ENCODE assay signal across 8 cellular contexts in the genomic region with DNA sequence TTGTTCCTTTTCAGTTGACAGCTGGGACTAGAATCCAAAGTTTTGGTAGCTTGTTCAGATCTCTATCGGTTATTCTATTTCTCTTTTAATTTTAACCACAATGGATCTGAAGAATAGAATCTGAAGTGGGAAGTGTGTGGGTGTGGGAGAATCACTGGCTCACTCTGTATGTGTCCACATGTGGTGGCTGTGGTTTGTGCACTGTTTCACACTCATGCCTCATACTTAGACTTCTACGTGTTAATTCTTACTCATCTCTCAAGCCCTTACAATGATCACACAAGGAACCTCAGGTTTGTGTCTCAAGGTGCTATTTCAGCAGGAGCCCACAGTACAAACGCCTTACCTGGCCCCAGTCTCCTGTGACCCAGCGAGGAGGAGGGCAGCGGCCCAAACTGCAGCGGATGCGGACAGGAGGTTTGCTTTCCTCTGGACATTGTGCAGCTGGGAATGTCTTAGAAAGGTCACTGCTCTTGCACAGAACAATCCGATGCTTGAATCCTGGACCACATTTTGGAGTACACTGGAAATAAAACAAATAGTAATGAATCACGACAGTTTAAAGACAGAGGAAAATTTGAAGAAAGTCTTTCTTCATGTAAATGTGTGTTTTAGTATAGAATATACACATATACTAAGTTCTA.
DNase-seq lines count a peak whose midpoint lies in the region; ATAC-seq and TF ChIP-seq lines count a peak whose summit lies in the region.

No MANE protein-coding gene starts in this region.

- H3K27ac Mint-ChIP-seq in activated CD8-positive, alpha-beta T cell treated with anti-CD3 and anti-CD28 coated beads for 36 hours: no peak overlapping the region

- no peak for TF ChIP-seq CTCF in activated CD8-positive, alpha-beta T cell treated with anti-CD3 and anti-CD28 coated beads for 36 hours (IDR thresholded peaks at IDR 0.05)

- ATAC-seq in GM18519 (IDR thresholded peaks at IDR 0.05; ENCODE audit: low FRiP score, unreplicated experiment): peak; percentile 100
- peak; percentile 99 for ATAC-seq in HG02759 (IDR thresholded peaks at IDR 0.05; ENCODE audit: unreplicated experiment)
- ATAC-seq in activated CD8-positive, alpha-beta T cell treated with anti-CD3 and anti-CD28 coated beads for 36 hours: peak; percentile 99
- ATAC-seq in left lobe of liver: no peak

- peaks cover 9% of the 10 kb centered on the region for H3K4me1 Mint-ChIP-seq in activated CD8-positive, alpha-beta T cell treated with anti-CD3 and anti-CD28 coated beads for 36 hours (ENCODE audit: low read depth)

- H3K4me3 Mint-ChIP-seq in activated CD8-positive, alpha-beta T cell treated with anti-CD3 and anti-CD28 coated beads for 36 hours: no peak overlapping the region

- H3K27me3 Mint-ChIP-seq in activated CD8-positive, alpha-beta T cell treated with anti-CD3 and anti-CD28 coated beads for 36 hours: no peaks in the 10 kb centered on the region

- intact Hi-C loops in activated CD8-positive, alpha-beta T cell treated with anti-CD3 and anti-CD28 coated beads for 36 hours (cut with micrococcal nuclease): loop anchor here (1.0 kb wide), 1 partner anchor 18 kb away; no protein-coding TSS in a partner anchor

- CTCF ChIA-PET in activated CD8-positive, alpha-beta T cell treated with anti-CD3 and anti-CD28 coated beads for 36 hours (lab: Charles Lee): no interaction called here

- H3K9me3 Mint-ChIP-seq in activated CD8-positive, alpha-beta T cell treated with anti-CD3 and anti-CD28 coated beads for 36 hours: no peaks in the 10 kb centered on the region

- POLR2A ChIA-PET in activated CD8-positive, alpha-beta T cell treated with anti-CD3 and anti-CD28 coated beads for 36 hours (lab: Charles Lee): interaction anchor here (0.6 to 1.0 kb wide), 4 partner anchors 16 to 91 kb away, joined by 3 to 4 read pairs (median 3); no protein-coding TSS in a partner anchor

- H3K36me3 Mint-ChIP-seq in activated CD8-positive, alpha-beta T cell treated with anti-CD3 and anti-CD28 coated beads for 36 hours (ENCODE audit: low read depth): no peaks in the 10 kb centered on the region

- DNase-seq in activated CD8-positive, alpha-beta T cell treated with anti-CD3 and anti-CD28 coated beads for 36 hours: peak; percentile 92
- DNase-seq in stimulated activated CD4-positive, alpha-beta T cell treated with anti-CD3 and anti-CD28 coated beads, Interleukin-12 subunit alpha, Interleukin-12 subunit beta, amount 100 ng/mL, for 48 hours (ENCODE audit: low read depth in 2 of 3, low spot score in 1 of 3): peak; percentile 52 to 67 (median 58)
- DNase-seq in islet precursor cell: no peak
- no peak for DNase-seq in left lobe of liver (ENCODE audit: low spot score)
- no peak for DNase-seq in medulla oblongata (ENCODE audit: extremely low spot score)
- DNase-seq in AG08396 (ENCODE audit: low spot score): no peak

Comparison
In these comparisons a context has a peak if more than half of its experiments do, and no peak if none do; other contexts are left out.
1. DNase-seq: peak in activated CD8-positive, alpha-beta T cell treated with anti-CD3 and anti-CD28 coated beads for 36 hours (single experiment) and stimulated activated CD4-positive, alpha-beta T cell treated with anti-CD3 and anti-CD28 coated beads, Interleukin-12 subunit alpha, Interleukin-12 subunit beta, amount 100 ng/mL, for 48 hours (3 of 3); none in islet precursor cell (single experiment), left lobe of liver (single experiment), medulla oblongata (single experiment) and AG08396 (single experiment).